ENCODE assay signal across 9 cellular contexts in genomic region chr3:129413687-129414506, GRCh38. TPM values are rescaled to one million over a fixed set of nuclear protein-coding genes. Genes with fewer than 3 reads are reported as not detected.
A peak's percentile ranks its signal among the peaks of the same experiment; 100 is the strongest.
DNase-seq lines count a peak whose midpoint lies in the region; ATAC-seq and TF ChIP-seq lines count a peak whose summit lies in the region.
"Had no signal": no experiment of that assay in that cellular context is flagged by ENCODE, and none has a peak within 500 bp of the region (broad histone marks: within the 10 kb centered on the region; RNA-seq: fewer than 3 reads in every experiment).

No MANE protein-coding gene starts in this region.

- no peaks in the 10 kb centered on the region for H3K4me1 ChIP-seq in BE2C
- H3K4me1 ChIP-seq: suprapubic skin had no signal

- H3K4me3 ChIP-seq in SK-N-MC (peak overlapping the region; percentile 36; the same call in 1 of the 2 replicates), BE2C (ENCODE audit: low read depth, low read length) (no peak overlapping the region)
- H3K4me3 ChIP-seq: suprapubic skin had no signal

- peak; percentile 82 for ATAC-seq in HG02588 (IDR thresholded peaks at IDR 0.05; ENCODE audit: unreplicated experiment)

- H3K9me3 ChIP-seq in SK-N-MC (ENCODE audit: low read depth, low read length) (no peaks in the 10 kb centered on the region), BE2C (no peaks in the 10 kb centered on the region)
- H3K9me3 ChIP-seq: suprapubic skin had no signal

- POLR2A ChIA-PET in GM10248 (lab: Yijun Ruan, JAX): interaction anchor here (1.4 kb wide), 1 partner anchor 9 kb away, joined by 3 read pairs; no protein-coding TSS in a partner anchor

- peak overlapping the region; percentile 59; the same call in 1 of the 2 replicates for H3K27ac ChIP-seq in SK-N-MC
- H3K27ac ChIP-seq: suprapubic skin had no signal

- CTCF ChIA-PET in GM10248 (lab: Yijun Ruan, JAX): interaction anchor here (0.9 to 3.5 kb wide), 7 partner anchors 10 to 98 kb away, joined by 3 to 19 read pairs (median 3); a partner anchor contains a TSS

- DNase-seq in GM10248 (ENCODE audit: extremely low spot score): peak; percentile 63
- no peak for DNase-seq in SK-N-MC (ENCODE audit: low read depth, low spot score)
- peak; percentile 93 for DNase-seq in kidney glomerular epithelial cell (lab: John Stamatoyannopoulos, UW)
- no peak for DNase-seq in NCI-H2029 (lab: John Stamatoyannopoulos, UW)
- no peak for DNase-seq in stimulated activated CD8-positive, alpha-beta memory T cell treated with anti-CD3 and anti-CD28 coated beads, Interleukin-4, amount 100 ng/mL, for 48 hours
- no peak for DNase-seq in BE2C
- DNase-seq in putamen (ENCODE audit: low spot score): no peak

- no peak overlapping the region for H3K9ac ChIP-seq in SK-N-MC (ENCODE audit: insufficient read length)

- H3K27me3 ChIP-seq in BE2C: no peaks in the 10 kb centered on the region
- H3K27me3 ChIP-seq: suprapubic skin had no signal

- H3K36me3 ChIP-seq in SK-N-MC (ENCODE audit: insufficient read depth, low read length) (no peaks in the 10 kb centered on the region), BE2C (no peaks in the 10 kb centered on the region)
- H3K36me3 ChIP-seq: suprapubic skin had no signal

- TF ChIP-seq CTCF in GM10248 (IDR thresholded peaks at IDR 0.05; ENCODE audit: control extremely low read depth, extremely low read depth, low read depth, missing control alignments): no peak
- no peak for TF ChIP-seq CTCF in BE2C (IDR thresholded peaks at IDR 0.05; ENCODE audit: low read depth, low read length)

RNA-seq across cellular contexts. Expression of gene EFCAB12, which starts 14.5 kb away (rescaled TPM):
- polyA plus RNA-seq in BE2C (2012; ENCODE audit: insufficient read depth, insufficient read length, low read depth): 0.08 TPM

RNA-seq across cellular contexts. Expression of gene MBD4, which starts 25.9 kb away (rescaled TPM):
- polyA plus RNA-seq in BE2C (2012; ENCODE audit: insufficient read depth, insufficient read length, low read depth): 34.5 TPM

RNA-seq across cellular contexts. Expression of gene IFT122, which starts 26.1 kb away (rescaled TPM):
- polyA plus RNA-seq in BE2C (2012; ENCODE audit: insufficient read depth, insufficient read length, low read depth): 19.1 TPM

Comparison
In these comparisons a context has a peak if more than half of its experiments do, and no peak if none do; other contexts are left out.
1. DNase-seq: peak in GM10248 (single experiment) and kidney glomerular epithelial cell (single experiment); none in SK-N-MC (single experiment), NCI-H2029 (single experiment), stimulated activated CD8-positive, alpha-beta memory T cell treated with anti-CD3 and anti-CD28 coated beads, Interleukin-4, amount 100 ng/mL, for 48 hours (single experiment), BE2C (single experiment) and putamen (single experiment).